8 cellular contexts compared by ENCODE assay signal in the genomic region with DNA sequence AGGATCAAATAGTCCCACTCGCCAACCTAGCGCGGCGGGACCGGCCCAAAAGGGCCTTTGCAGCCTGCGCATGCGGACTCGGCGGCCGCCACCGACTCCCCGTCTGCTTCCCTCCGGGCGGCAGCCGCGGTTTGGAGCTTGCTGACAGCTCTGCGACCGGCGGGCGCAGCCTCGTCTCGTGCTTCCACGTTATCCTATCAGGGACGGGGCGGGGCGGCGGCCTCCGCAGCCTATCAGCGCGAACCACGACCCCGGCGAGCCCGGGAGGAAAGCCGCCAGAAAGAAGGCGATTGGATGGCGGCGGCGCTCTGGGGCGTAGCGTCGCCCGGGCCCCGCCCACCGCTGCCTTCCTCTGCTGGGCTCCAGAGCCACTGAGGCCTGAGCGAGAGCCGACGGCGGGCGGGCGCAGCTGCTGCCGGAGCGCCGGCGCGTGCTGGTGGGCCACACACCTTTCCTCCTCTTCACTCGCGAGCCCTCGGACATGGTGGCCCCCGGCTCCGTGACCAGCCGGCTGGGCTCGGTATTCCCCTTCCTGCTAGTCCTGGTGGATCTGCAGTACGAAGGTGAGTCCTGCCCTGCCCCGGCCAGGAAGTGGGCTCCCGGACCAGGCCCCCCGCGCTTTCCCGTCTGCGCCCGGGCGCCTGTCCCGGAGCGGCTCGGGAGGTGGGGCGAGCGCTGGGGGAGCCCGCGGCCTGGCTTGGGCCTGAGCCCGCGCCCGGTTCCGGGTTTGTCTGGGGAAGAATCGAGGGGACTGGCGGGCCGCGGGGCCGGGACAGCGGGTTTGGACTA. TPM values are rescaled to one million over a fixed set of nuclear protein-coding genes. Genes with fewer than 3 reads are reported as not detected.
DNase-seq lines count a peak whose midpoint lies in the region; ATAC-seq, FAIRE-seq and TF ChIP-seq lines count a peak whose summit lies in the region.

A gene with protein sequence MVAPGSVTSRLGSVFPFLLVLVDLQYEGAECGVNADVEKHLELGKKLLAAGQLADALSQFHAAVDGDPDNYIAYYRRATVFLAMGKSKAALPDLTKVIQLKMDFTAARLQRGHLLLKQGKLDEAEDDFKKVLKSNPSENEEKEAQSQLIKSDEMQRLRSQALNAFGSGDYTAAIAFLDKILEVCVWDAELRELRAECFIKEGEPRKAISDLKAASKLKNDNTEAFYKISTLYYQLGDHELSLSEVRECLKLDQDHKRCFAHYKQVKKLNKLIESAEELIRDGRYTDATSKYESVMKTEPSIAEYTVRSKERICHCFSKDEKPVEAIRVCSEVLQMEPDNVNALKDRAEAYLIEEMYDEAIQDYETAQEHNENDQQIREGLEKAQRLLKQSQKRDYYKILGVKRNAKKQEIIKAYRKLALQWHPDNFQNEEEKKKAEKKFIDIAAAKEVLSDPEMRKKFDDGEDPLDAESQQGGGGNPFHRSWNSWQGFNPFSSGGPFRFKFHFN (plus strand): TSS at position 365 of the 789 bp plus-strand sequence. CDS start 117 bp downstream, at position 482.

- intact Hi-C loops in T-helper 2 cell treated with Interferon-gamma antibody and Interleukin-4, amounts not matched to agents 100 ng/mL and 5 ng/mL, for 36 hours (cut with micrococcal nuclease): loop anchor here (1.0 to 10.0 kb wide), 8 partner anchors 30 to 1756 kb away; partner anchors contain the start of genes ABCC4, GPR180 and MBNL2
- intact Hi-C loops in left ventricle myocardium superior (cut with micrococcal nuclease) (no loop called here), psoas muscle (cut with DNase I) (loop anchor here in 1 of 2 donors (5.0 to 10.0 kb wide), 3 partner anchors 75 to 160 kb away; no protein-coding TSS in a partner anchor)

- no peak for FAIRE-seq in urothelium cell line (lab: Jason Lieb, UNC)

- H3K27ac ChIP-seq in psoas muscle: peak within 1 kb of the TSS; percentile 97

- DNase-seq in NCI-H187 treated with DMSO at 0.1 percent for 48 hours (lab: John Stamatoyannopoulos, UW) (peak; percentile 93), anterior cingulate cortex (lab: John Stamatoyannopoulos, UW) (peak; percentile 74 to 99 (median 97)), left ventricle myocardium superior (peak; percentile 100), psoas muscle (peak; percentile 99 to 100), urothelium cell line (ENCODE audit: low spot score) (peak; percentile 94)

- TF ChIP-seq CTCF in psoas muscle (IDR thresholded peaks at IDR 0.05): no peak

- H3K9me3 ChIP-seq in psoas muscle: peaks cover under 1% of the 10 kb centered on the region

- peak; percentile 84 for ATAC-seq in GM18499 (IDR thresholded peaks at IDR 0.05; ENCODE audit: insufficient read depth, unreplicated experiment)
- peak; percentile 96 for ATAC-seq in HG02943 (IDR thresholded peaks at IDR 0.05; ENCODE audit: low read depth, unreplicated experiment)
- ATAC-seq in left ventricle myocardium superior: peak; percentile 98
- peak; percentile 94 to 95 (median 94) for ATAC-seq in psoas muscle

- H3K4me3 ChIP-seq in psoas muscle: peak within 1 kb of the TSS; percentile 91

- WGBS in psoas muscle, 3 donors: 0 to 1% (median 0%) methylated on average over 70 to 89 of the region's 89 CpGs

- H3K36me3 ChIP-seq in psoas muscle (ENCODE audit: insufficient read depth in 1 of 2, low read depth in 1 of 2): no peaks in the 10 kb centered on the region

- H3K27me3 ChIP-seq in psoas muscle (ENCODE audit: insufficient read depth in 3 of 3, low read length in 2 of 3): no peaks in the 10 kb centered on the region

- H3K4me1 ChIP-seq in psoas muscle: peaks cover 58% of the 10 kb centered on the region

RNA-seq across cellular contexts. Expression of the gene that starts here (rescaled TPM):
- 31.6 and 33.5 TPM in 2 replicates for total RNA-seq in T-helper 2 cell treated with Interferon-gamma antibody and Interleukin-4, amounts not matched to agents 100 ng/mL and 5 ng/mL, for 36 hours
- total RNA-seq in left ventricle myocardium superior: 31.7 TPM
- 10 to 100 TPM; 11.5 to 19.6 (median 17.2) TPM for total RNA-seq in psoas muscle
- polyA plus RNA-seq in psoas muscle: 10 to 100 TPM in 1 of 3 donors, 1 to 10 TPM in 2; 7.9 to 11.8 (median 8.9) TPM

Comparison
In these comparisons a context has a peak if more than half of its experiments do, and no peak if none do; other contexts are left out.
1. Peak in every context shown above with its lines: DNase-seq, ATAC-seq, H3K4me3 ChIP-seq and H3K27ac ChIP-seq.